2 cellular contexts compared by ENCODE assay signal in the genomic region with DNA sequence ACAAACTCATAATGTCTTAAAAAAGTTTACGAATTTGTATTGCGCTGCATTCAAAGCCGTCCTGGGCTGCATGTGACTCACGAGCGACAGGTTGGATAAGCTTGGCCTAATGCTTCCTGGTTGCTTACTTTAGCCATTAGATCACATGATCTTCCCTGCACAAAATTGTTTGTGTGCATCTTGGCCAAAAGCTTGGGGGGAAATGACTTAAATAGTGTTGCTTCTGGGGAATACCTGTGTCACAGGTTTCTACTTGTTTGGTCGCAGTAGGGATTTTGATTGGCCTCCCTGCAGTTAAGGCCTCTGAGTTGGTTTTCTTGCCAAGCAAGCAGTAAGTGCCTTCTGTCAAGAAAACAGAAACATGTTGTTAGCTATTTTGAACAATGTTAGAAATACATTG.
TF ChIP-seq lines count a peak whose summit lies in the region.

No MANE protein-coding gene starts in this region.

TF ChIP-seq in GM23338, 12 proteins besides CTCF, POLR2A, EP300 and RAD21:
- TF ChIP-seq ZNF331 (CRISPR knock-in tag; IDR thresholded peaks at IDR 0.05; ENCODE audit: low read depth) = no peak
- TF ChIP-seq, protein P1, sequence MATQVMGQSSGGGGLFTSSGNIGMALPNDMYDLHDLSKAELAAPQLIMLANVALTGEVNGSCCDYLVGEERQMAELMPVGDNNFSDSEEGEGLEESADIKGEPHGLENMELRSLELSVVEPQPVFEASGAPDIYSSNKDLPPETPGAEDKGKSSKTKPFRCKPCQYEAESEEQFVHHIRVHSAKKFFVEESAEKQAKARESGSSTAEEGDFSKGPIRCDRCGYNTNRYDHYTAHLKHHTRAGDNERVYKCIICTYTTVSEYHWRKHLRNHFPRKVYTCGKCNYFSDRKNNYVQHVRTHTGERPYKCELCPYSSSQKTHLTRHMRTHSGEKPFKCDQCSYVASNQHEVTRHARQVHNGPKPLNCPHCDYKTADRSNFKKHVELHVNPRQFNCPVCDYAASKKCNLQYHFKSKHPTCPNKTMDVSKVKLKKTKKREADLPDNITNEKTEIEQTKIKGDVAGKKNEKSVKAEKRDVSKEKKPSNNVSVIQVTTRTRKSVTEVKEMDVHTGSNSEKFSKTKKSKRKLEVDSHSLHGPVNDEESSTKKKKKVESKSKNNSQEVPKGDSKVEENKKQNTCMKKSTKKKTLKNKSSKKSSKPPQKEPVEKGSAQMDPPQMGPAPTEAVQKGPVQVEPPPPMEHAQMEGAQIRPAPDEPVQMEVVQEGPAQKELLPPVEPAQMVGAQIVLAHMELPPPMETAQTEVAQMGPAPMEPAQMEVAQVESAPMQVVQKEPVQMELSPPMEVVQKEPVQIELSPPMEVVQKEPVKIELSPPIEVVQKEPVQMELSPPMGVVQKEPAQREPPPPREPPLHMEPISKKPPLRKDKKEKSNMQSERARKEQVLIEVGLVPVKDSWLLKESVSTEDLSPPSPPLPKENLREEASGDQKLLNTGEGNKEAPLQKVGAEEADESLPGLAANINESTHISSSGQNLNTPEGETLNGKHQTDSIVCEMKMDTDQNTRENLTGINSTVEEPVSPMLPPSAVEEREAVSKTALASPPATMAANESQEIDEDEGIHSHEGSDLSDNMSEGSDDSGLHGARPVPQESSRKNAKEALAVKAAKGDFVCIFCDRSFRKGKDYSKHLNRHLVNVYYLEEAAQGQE (IDR thresholded peaks at IDR 0.05; ENCODE audit: unreplicated experiment) = no peak
- TF ChIP-seq POLR2AphosphoS5 (IDR thresholded peaks at IDR 0.05; ENCODE audit: low read depth) = no peak
TF ChIP-seq in GM23338: peak in this region for 0.

TF ChIP-seq in GM12878, 131 proteins besides CTCF, POLR2A, EP300 and RAD21:
- TF ChIP-seq, protein P2, sequence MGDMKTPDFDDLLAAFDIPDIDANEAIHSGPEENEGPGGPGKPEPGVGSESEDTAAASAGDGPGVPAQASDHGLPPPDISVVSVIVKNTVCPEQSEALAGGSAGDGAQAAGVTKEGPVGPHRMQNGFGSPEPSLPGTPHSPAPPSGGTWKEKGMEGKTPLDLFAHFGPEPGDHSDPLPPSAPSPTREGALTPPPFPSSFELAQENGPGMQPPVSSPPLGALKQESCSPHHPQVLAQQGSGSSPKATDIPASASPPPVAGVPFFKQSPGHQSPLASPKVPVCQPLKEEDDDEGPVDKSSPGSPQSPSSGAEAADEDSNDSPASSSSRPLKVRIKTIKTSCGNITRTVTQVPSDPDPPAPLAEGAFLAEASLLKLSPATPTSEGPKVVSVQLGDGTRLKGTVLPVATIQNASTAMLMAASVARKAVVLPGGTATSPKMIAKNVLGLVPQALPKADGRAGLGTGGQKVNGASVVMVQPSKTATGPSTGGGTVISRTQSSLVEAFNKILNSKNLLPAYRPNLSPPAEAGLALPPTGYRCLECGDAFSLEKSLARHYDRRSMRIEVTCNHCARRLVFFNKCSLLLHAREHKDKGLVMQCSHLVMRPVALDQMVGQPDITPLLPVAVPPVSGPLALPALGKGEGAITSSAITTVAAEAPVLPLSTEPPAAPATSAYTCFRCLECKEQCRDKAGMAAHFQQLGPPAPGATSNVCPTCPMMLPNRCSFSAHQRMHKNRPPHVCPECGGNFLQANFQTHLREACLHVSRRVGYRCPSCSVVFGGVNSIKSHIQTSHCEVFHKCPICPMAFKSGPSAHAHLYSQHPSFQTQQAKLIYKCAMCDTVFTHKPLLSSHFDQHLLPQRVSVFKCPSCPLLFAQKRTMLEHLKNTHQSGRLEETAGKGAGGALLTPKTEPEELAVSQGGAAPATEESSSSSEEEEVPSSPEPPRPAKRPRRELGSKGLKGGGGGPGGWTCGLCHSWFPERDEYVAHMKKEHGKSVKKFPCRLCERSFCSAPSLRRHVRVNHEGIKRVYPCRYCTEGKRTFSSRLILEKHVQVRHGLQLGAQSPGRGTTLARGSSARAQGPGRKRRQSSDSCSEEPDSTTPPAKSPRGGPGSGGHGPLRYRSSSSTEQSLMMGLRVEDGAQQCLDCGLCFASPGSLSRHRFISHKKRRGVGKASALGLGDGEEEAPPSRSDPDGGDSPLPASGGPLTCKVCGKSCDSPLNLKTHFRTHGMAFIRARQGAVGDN (IDR thresholded peaks at IDR 0.05) = peak; percentile 67; the same call in 1 of the 2 replicates
- TF ChIP-seq RAD51 (IDR thresholded peaks at IDR 0.05) (peak; percentile 23; the same call in 1 of the 2 replicates), PAX5 (IDR thresholded peaks at IDR 0.05; ENCODE audit: borderline replicate concordance, low read depth, low read length) (no peak)
